1 cellular context compared by ENCODE assay signal in genomic region chr11:33723238-33723881, GRCh38.
A peak's percentile ranks its signal among the peaks of the same experiment; 100 is the strongest.
TF ChIP-seq lines count a peak whose summit lies in the region.

No MANE protein-coding gene starts in this region.

TF ChIP-seq in K562, 482 proteins besides CTCF, POLR2A, EP300 and RAD21 (continued from another document and continues in another):
- TF ChIP-seq RERE (CRISPR knock-in tag; IDR thresholded peaks at IDR 0.05; ENCODE audit: borderline replicate concordance) (peak; percentile 68; the same call in 1 of the 2 replicates), TEAD2 (tag; IDR thresholded peaks at IDR 0.05) (no peak), ZBTB2 (IDR thresholded peaks at IDR 0.05) (peak; percentile 32; the same call in 1 of the 2 replicates), CEBPZ (IDR thresholded peaks at IDR 0.05; ENCODE audit: borderline replicate concordance, low read depth, low read length) (no peak), MTA1 (IDR thresholded peaks at IDR 0.05; ENCODE audit: borderline replicate concordance) (peak; percentile 52; the same call in 1 of the 2 replicates), NFRKB (IDR thresholded peaks at IDR 0.05; ENCODE audit: low read depth) (no peak), FOS (IDR thresholded peaks at IDR 0.05; ENCODE audit: extremely low read depth, insufficient read length) (no peak), GATAD2B (IDR thresholded peaks at IDR 0.05; ENCODE audit: borderline replicate concordance) (no peak), BRF2 (IDR thresholded peaks at IDR 0.05; ENCODE audit: borderline replicate concordance, insufficient read depth, insufficient read length) (no peak), THRB (CRISPR knock-in tag; conservative IDR thresholded peaks at IDR 0.05) (no peak), ZSCAN29 (IDR thresholded peaks at IDR 0.05) (no peak), CHD4 (IDR thresholded peaks at IDR 0.05; ENCODE audit: insufficient read depth, insufficient replicate concordance, low read depth, low read length, poor library complexity, severe bottlenecking) (no peak), ZNF655 (CRISPR knock-in tag; IDR thresholded peaks at IDR 0.05) (no peak), ARNT (IDR thresholded peaks at IDR 0.05) (peak in 1 of 2 experiments; percentile 48; a peak in 1 of 4 replicates), SMAD3 (CRISPR knock-in tag; conservative IDR thresholded peaks at IDR 0.05) (no peak), ZBTB7A (IDR thresholded peaks at IDR 0.05; ENCODE audit: borderline replicate concordance, control insufficient read depth, low read depth, low read length) (no peak), ZNF347 (CRISPR knock-in tag; IDR thresholded peaks at IDR 0.05; ENCODE audit: low read depth) (no peak), FOXO4 (CRISPR knock-in tag; IDR thresholded peaks at IDR 0.05) (no peak), DPF2 (IDR thresholded peaks at IDR 0.05) (peak; percentile 72), E2F4 (CRISPR knock-in tag; IDR thresholded peaks at IDR 0.05; ENCODE audit: low read depth) (no peak), FOXP1 (CRISPR knock-in tag; IDR thresholded peaks at IDR 0.05) (no peak), CBX5 (IDR thresholded peaks at IDR 0.05; ENCODE audit: borderline replicate concordance, low read depth) (no peak), ZNF584 (CRISPR knock-in tag; IDR thresholded peaks at IDR 0.05; ENCODE audit: low read depth) (no peak), HMG20A (CRISPR knock-in tag; conservative IDR thresholded peaks at IDR 0.05) (no peak), BCOR (IDR thresholded peaks at IDR 0.05) (no peak), RNF219 (CRISPR knock-in tag; IDR thresholded peaks at IDR 0.05) (no peak), CREBBP (IDR thresholded peaks at IDR 0.05; ENCODE audit: low read depth, low read length) (no peak), ZNF764 (CRISPR knock-in tag; IDR thresholded peaks at IDR 0.05; ENCODE audit: low read depth) (no peak), HLTF (IDR thresholded peaks at IDR 0.05) (peak; percentile 38; the same call in 1 of the 2 replicates), ZNF398 (CRISPR knock-in tag; IDR thresholded peaks at IDR 0.05) (no peak), ETS2 (tag; IDR thresholded peaks at IDR 0.05; ENCODE audit: borderline replicate concordance, poor library complexity, severe bottlenecking) (no peak), MLLT1 (IDR thresholded peaks at IDR 0.05) (peak in 1 of 2 experiments; percentile 31; a peak in 1 of 4 replicates), MYNN (IDR thresholded peaks at IDR 0.05) (no peak), MYNN (CRISPR knock-in tag; IDR thresholded peaks at IDR 0.05) (no peak), NONO (IDR thresholded peaks at IDR 0.05; ENCODE audit: low read depth in 2 of 2, low read length in 1 of 2) (no peak)
